Comparison of ENCODE assay signal across 8 cellular contexts in the genomic region with DNA sequence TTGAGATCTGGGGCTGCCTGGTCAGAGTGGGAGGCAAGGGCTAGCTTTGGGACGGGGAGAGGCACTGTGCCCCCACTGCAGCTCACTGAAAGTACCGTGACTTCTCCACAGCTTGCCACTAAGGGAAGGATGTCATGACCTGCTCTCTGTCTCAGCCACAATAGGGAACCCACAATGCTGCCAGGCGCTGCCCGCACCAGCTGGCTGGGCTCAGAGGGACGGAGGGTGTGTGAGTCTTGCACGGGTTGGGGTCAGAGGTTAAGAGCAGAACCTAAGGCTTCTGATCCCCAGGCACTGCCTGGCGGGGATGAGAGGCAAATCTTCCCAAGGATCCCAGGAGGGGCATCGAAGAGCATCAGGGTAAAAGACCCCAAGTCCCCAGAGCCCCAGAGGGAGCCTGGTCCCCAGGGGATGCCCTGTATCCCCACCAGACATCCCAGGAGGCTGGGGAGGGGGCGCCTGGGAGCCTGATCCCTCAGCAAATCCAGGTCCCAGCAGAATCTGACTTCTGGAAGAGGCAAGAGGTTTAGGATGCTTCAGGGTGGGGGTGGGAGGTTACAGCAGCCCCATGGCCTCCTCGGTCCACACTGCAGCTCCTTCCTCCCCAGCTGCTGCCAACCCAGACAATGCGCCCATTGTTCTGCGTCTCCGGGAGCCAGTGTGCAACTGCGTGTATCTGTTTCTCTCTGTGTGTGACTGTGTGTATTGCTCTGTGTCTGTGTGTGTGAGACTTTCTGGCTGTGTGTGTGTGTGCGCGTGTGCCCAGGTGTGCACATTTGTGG. TPM values are rescaled to one million over a fixed set of nuclear protein-coding genes. Genes with fewer than 3 reads are reported as not detected.
DNase-seq lines count a peak whose midpoint lies in the region; ATAC-seq and TF ChIP-seq lines count a peak whose summit lies in the region.

No MANE protein-coding gene starts in this region.

- H3K9me3 ChIP-seq in Caco-2 (no peaks in the 10 kb centered on the region), mammary epithelial cell (replicated peaks; ENCODE audit: insufficient read depth, low read length) (no peaks in the 10 kb centered on the region)

- peaks cover 37% of the 10 kb centered on the region for H3K36me3 Mint-ChIP-seq in Caco-2 (ENCODE audit: insufficient read depth, unreplicated experiment)
- peaks cover 4% of the 10 kb centered on the region for H3K36me3 Mint-ChIP-seq in natural killer cell treated with Interleukin-12 subunit alpha and Interleukin-12 subunit beta and Interleukin-15 and Interleukin-18, amount 100 ng/mL, for 72 hours

- peak; percentile 1 to 24 for ATAC-seq in natural killer cell treated with Interleukin-12 subunit alpha and Interleukin-12 subunit beta and Interleukin-15 and Interleukin-18, amount 100 ng/mL, for 72 hours
- no peak for ATAC-seq in HG02763 (IDR thresholded peaks at IDR 0.05; ENCODE audit: unreplicated experiment)
- no peak for ATAC-seq in left lobe of liver

- dilution Hi-C loops in mammary epithelial cell (cut with HindIII; ENCODE audit: low sequenced_read_pairs) = no loop called here

- H3K36me3 ChIP-seq in Caco-2 (ENCODE audit: control insufficient read depth, insufficient read depth, low read length) = 0 out of 2 replicates have a peak, but pooled peaks cover 2% of the 10 kb centered on the region
- no peaks in the 10 kb centered on the region for H3K36me3 ChIP-seq in mammary epithelial cell (ENCODE audit: insufficient read depth, low read length)

- BruUV-seq in Caco-2 (replicated peaks; lab: Mats Ljungman, UMichigan) (no TSS peak), mammary epithelial cell (replicated peaks; lab: Mats Ljungman, UMichigan) (no TSS peak)

- no peaks in the 10 kb centered on the region for H3K27me3 Mint-ChIP-seq in Caco-2 (ENCODE audit: insufficient read depth, unreplicated experiment)
- no peaks in the 10 kb centered on the region for H3K27me3 Mint-ChIP-seq in natural killer cell treated with Interleukin-12 subunit alpha and Interleukin-12 subunit beta and Interleukin-15 and Interleukin-18, amount 100 ng/mL, for 72 hours

- peak overlapping the region; percentile 40 for H2AFZ ChIP-seq in mammary epithelial cell (ENCODE audit: low read depth, low read length)

- in situ Hi-C loops in mammary epithelial cell (cut with MboI; ENCODE audit: low sequenced_read_pairs in 2 of 2) = no loop called here

- H3K4me3 ChIP-seq in Caco-2 (ENCODE audit: low read depth, low read length) = no peak overlapping the region
- no peak overlapping the region for H3K4me3 ChIP-seq in mammary epithelial cell (replicated peaks in 1 of 3; ENCODE audit: insufficient read depth in 1 of 3, low read depth in 2 of 3, low read length in 3 of 3)

- no peaks in the 10 kb centered on the region for H3K27me3 ChIP-seq in Caco-2 (replicated peaks; ENCODE audit: control insufficient read depth, insufficient read depth, low read length)
- H3K27me3 ChIP-seq in mammary epithelial cell (ENCODE audit: insufficient read depth, low read length) = no peaks in the 10 kb centered on the region

- POLR2A ChIA-PET in Caco-2 (lab: Charles Lee) = no interaction called here

- no peak overlapping the region for H3K9ac ChIP-seq in mammary epithelial cell (ENCODE audit: insufficient read depth, low read length)

- intact Hi-C loops in Caco-2 (cut with micrococcal nuclease; ENCODE audit: unreplicated experiment) (no loop called here), mammary epithelial cell (cut with micrococcal nuclease) (loop anchor here (1.0 to 5.0 kb wide), 2 partner anchors 13 to 101 kb away; no protein-coding TSS in a partner anchor)

- DNase-seq in Caco-2 (no peak), NCI-H2196 (lab: John Stamatoyannopoulos, UW; ENCODE audit: unreplicated experiment) (peak; percentile 65), mammary epithelial cell (peak; percentile 85), H4 (ENCODE audit: low spot score) (no peak), NAMALWA (ENCODE audit: low spot score) (no peak), left lobe of liver (ENCODE audit: low spot score) (no peak)
- DNase-seq in natural killer cell treated with Interleukin-12 subunit alpha and Interleukin-12 subunit beta and Interleukin-15 and Interleukin-18, amount 100 ng/mL, for 72 hours (ENCODE audit: low spot score) = no peak

- CTCF ChIA-PET in Caco-2 (lab: Charles Lee) = interaction anchor here (0.7 kb wide), 1 partner anchor 127 kb away, joined by 7 read pairs; no protein-coding TSS in a partner anchor
- CTCF ChIA-PET in mammary epithelial cell (lab: Charles Lee; ENCODE audit: low non-redundant PET) = no interaction called here

- H3K27ac Mint-ChIP-seq in Caco-2 (ENCODE audit: unreplicated experiment) = peak overlapping the region; percentile 14
- H3K27ac Mint-ChIP-seq in natural killer cell treated with Interleukin-12 subunit alpha and Interleukin-12 subunit beta and Interleukin-15 and Interleukin-18, amount 100 ng/mL, for 72 hours = peak overlapping the region; percentile 6 to 31

- H3K9me3 Mint-ChIP-seq in Caco-2 (ENCODE audit: unreplicated experiment) = no peaks in the 10 kb centered on the region
- no peaks in the 10 kb centered on the region for H3K9me3 Mint-ChIP-seq in natural killer cell treated with Interleukin-12 subunit alpha and Interleukin-12 subunit beta and Interleukin-15 and Interleukin-18, amount 100 ng/mL, for 72 hours

- H3K4me1 ChIP-seq in Caco-2 (peaks cover 15% of the 10 kb centered on the region), mammary epithelial cell (ENCODE audit: insufficient read depth, low read length) (peaks cover 39% of the 10 kb centered on the region)

- H4K20me1 ChIP-seq in mammary epithelial cell (ENCODE audit: insufficient read depth, low read length) = no peaks in the 10 kb centered on the region

- H3K79me2 ChIP-seq in mammary epithelial cell (ENCODE audit: insufficient read depth, low read length) = no peaks in the 10 kb centered on the region

- H3K4me1 Mint-ChIP-seq in Caco-2 (ENCODE audit: low read depth, unreplicated experiment) = peaks cover 10% of the 10 kb centered on the region
- H3K4me1 Mint-ChIP-seq in natural killer cell treated with Interleukin-12 subunit alpha and Interleukin-12 subunit beta and Interleukin-15 and Interleukin-18, amount 100 ng/mL, for 72 hours (ENCODE audit: low read depth in 2 of 2) = peaks cover 36 to 47% of the 10 kb centered on the region in 2 donors

- 14% methylated on average over 14 of the region's 16 CpGs for WGBS in mammary epithelial cell (ENCODE audit: low coverage, missing lambda C conversion rate)

- H3K4me3 Mint-ChIP-seq in Caco-2 (ENCODE audit: unreplicated experiment) = no peak overlapping the region
- H3K4me3 Mint-ChIP-seq in natural killer cell treated with Interleukin-12 subunit alpha and Interleukin-12 subunit beta and Interleukin-15 and Interleukin-18, amount 100 ng/mL, for 72 hours = peak overlapping the region; percentile 71

- no peak overlapping the region for H3K27ac ChIP-seq in mammary epithelial cell (ENCODE audit: insufficient read depth, low read depth, low read length)

- H3K4me2 ChIP-seq in mammary epithelial cell (ENCODE audit: insufficient read depth, low read depth, low read length) = peak overlapping the region; percentile 22

- no peak for TF ChIP-seq CTCF in Caco-2 (IDR thresholded peaks at IDR 0.05; ENCODE audit: insufficient read depth in 1 of 2, low read depth in 1 of 2, low read length in 1 of 2, severe bottlenecking in 1 of 2, unreplicated experiment in 1 of 2)
- no peak for TF ChIP-seq CTCF in mammary epithelial cell (conservative IDR thresholded peaks at IDR 0.05 in 1 of 2, IDR thresholded peaks at IDR 0.05 in 1 of 2; ENCODE audit: extremely low read depth in 1 of 2, insufficient read depth in 1 of 2, low read depth in 1 of 2, low read length in 2 of 2)

RNA-seq across cellular contexts. Expression of a gene that starts 2.0 kb away (rescaled TPM):
- total RNA-seq in Caco-2 (2022) (150 and 159 TPM in 2 replicates), mammary epithelial cell (10 to 100 TPM; 13.0 to 16.1 TPM), left lobe of liver (13.6 TPM)
- polyA plus RNA-seq in mammary epithelial cell = 15.3 TPM
- polyA minus RNA-seq in mammary epithelial cell = 13.9 TPM
- total RNA-seq in natural killer cell treated with Interleukin-12 subunit alpha and Interleukin-12 subunit beta and Interleukin-15 and Interleukin-18, amount 100 ng/mL, for 72 hours = 10 to 100 TPM; 11.8 to 35.9 TPM
- total RNA-seq in H4 (2014; rRNA removed; shearing (Covaris generic)) = 102 and 133 TPM in 2 replicates

RNA-seq across cellular contexts. Expression of a gene that starts 24.2 kb away (rescaled TPM):
- total RNA-seq in Caco-2 (2022) (2.1 and 2.6 TPM in 2 replicates), mammary epithelial cell (1 to 10 TPM; 1.8 to 6.4 TPM), left lobe of liver (10.0 TPM)
- polyA plus RNA-seq in mammary epithelial cell = 1.1 TPM
- polyA minus RNA-seq in mammary epithelial cell = not detected
- 10 to 100 TPM in 1 of 2 donors, 1 to 10 TPM in 1; 6.2 to 13.4 TPM for total RNA-seq in natural killer cell treated with Interleukin-12 subunit alpha and Interleukin-12 subunit beta and Interleukin-15 and Interleukin-18, amount 100 ng/mL, for 72 hours
- total RNA-seq in H4 (2014; rRNA removed; shearing (Covaris generic)) = 0.12 and 0.16 TPM in 2 replicates

RNA-seq across cellular contexts. Expression of a gene that starts 24.3 kb away (rescaled TPM):
- total RNA-seq in Caco-2 (2022) (2.5 and 2.6 TPM in 2 replicates), mammary epithelial cell (1 to 10 TPM; 1.0 to 1.2 TPM), left lobe of liver (1.6 TPM)
- polyA plus RNA-seq in mammary epithelial cell = 0.08 TPM
- not detected for polyA minus RNA-seq in mammary epithelial cell
- total RNA-seq in natural killer cell treated with Interleukin-12 subunit alpha and Interleukin-12 subunit beta and Interleukin-15 and Interleukin-18, amount 100 ng/mL, for 72 hours = under 1 TPM in 1 of 2 donors, not detected in 1; 0.36 TPM
- 0.08 and 0.90 TPM in 2 replicates for total RNA-seq in H4 (2014; rRNA removed; shearing (Covaris generic))

RNA-seq across cellular contexts. Expression of a gene that starts 46.2 kb away (rescaled TPM):
- total RNA-seq in Caco-2 (2022) (116 and 117 TPM in 2 replicates), mammary epithelial cell (10 to 100 TPM; 56.5 to 84.3 TPM), left lobe of liver (29.8 TPM)
- polyA plus RNA-seq in mammary epithelial cell = 120 TPM
- polyA minus RNA-seq in mammary epithelial cell = 92.7 TPM
- 100 to 1,000 TPM; 186 to 225 TPM for total RNA-seq in natural killer cell treated with Interleukin-12 subunit alpha and Interleukin-12 subunit beta and Interleukin-15 and Interleukin-18, amount 100 ng/mL, for 72 hours
- total RNA-seq in H4 (2014; rRNA removed; shearing (Covaris generic)) = 115 and 126 TPM in 2 replicates

RNA-seq across cellular contexts. Expression of a gene that starts 56.2 kb away (rescaled TPM):
- 32.5 and 33.2 TPM in 2 replicates for total RNA-seq in Caco-2 (2022)
- total RNA-seq in mammary epithelial cell = 10 to 100 TPM; 47.6 to 78.5 TPM
- polyA plus RNA-seq in mammary epithelial cell = 33.2 TPM
- polyA minus RNA-seq in mammary epithelial cell = 27.8 TPM
- 10 to 100 TPM; 55.6 to 68.2 TPM for total RNA-seq in natural killer cell treated with Interleukin-12 subunit alpha and Interleukin-12 subunit beta and Interleukin-15 and Interleukin-18, amount 100 ng/mL, for 72 hours
- total RNA-seq in H4 (2014; rRNA removed; shearing (Covaris generic)) = 47.0 and 47.5 TPM in 2 replicates
- total RNA-seq in left lobe of liver = 58.6 TPM

Comparison
In these comparisons a context has a peak if more than half of its experiments do, and no peak if none do; other contexts are left out.
1. DNase-seq: peak in NCI-H2196 (single experiment) and mammary epithelial cell (single experiment); none in Caco-2 (0 of 2), natural killer cell treated with Interleukin-12 subunit alpha and Interleukin-12 subunit beta and Interleukin-15 and Interleukin-18, amount 100 ng/mL, for 72 hours (single experiment), H4 (single experiment), NAMALWA (single experiment) and left lobe of liver (single experiment).
2. ATAC-seq: peak in natural killer cell treated with Interleukin-12 subunit alpha and Interleukin-12 subunit beta and Interleukin-15 and Interleukin-18, amount 100 ng/mL, for 72 hours (2 of 2); none in HG02763 (single experiment) and left lobe of liver (single experiment).